9 cellular contexts compared by ENCODE assay signal in genomic region chr14:23301288-23301968, GRCh38. TPM values are rescaled to one million over a fixed set of nuclear protein-coding genes. Genes with fewer than 3 reads are reported as not detected.
DNase-seq lines count a peak whose midpoint lies in the region; ATAC-seq, FAIRE-seq and TF ChIP-seq lines count a peak whose summit lies in the region.
"Had no signal": no experiment of that assay in that cellular context is flagged by ENCODE, and none has a peak within 500 bp of the region (broad histone marks: within the 10 kb centered on the region; RNA-seq: fewer than 3 reads in every experiment).

No MANE protein-coding gene starts in this region.

- H3K9ac ChIP-seq in kidney (ENCODE audit: low read length in 2 of 2) = peak overlapping the region; percentile 77

- ATAC-seq in GM19023 (IDR thresholded peaks at IDR 0.05; ENCODE audit: unreplicated experiment) = peak; percentile 80
- ATAC-seq in HG03196 (IDR thresholded peaks at IDR 0.05; ENCODE audit: unreplicated experiment) = peak; percentile 79

- TF ChIP-seq CTCF in AG10803 (conservative IDR thresholded peaks at IDR 0.05; ENCODE audit: low read length) (peak; percentile 57), kidney (IDR thresholded peaks at IDR 0.05; ENCODE audit: borderline replicate concordance, extremely low read depth, insufficient read depth) (peak; percentile 64)

- H3K4me1 ChIP-seq in kidney (ENCODE audit: control insufficient read depth in 1 of 2, insufficient read depth in 1 of 2, low read depth in 1 of 2, low read length in 2 of 2) = peaks cover 15 to 20% of the 10 kb centered on the region in 2 donors

- no peak for FAIRE-seq in kidney (lab: Jason Lieb, UNC)
- FAIRE-seq: TTC549 had no signal

- intact Hi-C loops in kidney (cut with DNase I) = no loop called here

- peak; percentile 98 for DNase-seq in AG10803 (ENCODE audit: low read depth)
- peak; percentile 99 for DNase-seq in NCI-H2227 treated with DMSO at 0.1 percent for 48 hours (lab: John Stamatoyannopoulos, UW)
- DNase-seq in activated CD4-positive, CD25-positive, alpha-beta regulatory T cell (lab: John Stamatoyannopoulos, UW) = peak; percentile 95 to 100 (median 98)
- DNase-seq in central memory CD4-positive, alpha-beta T cell = peak; percentile 98
- DNase-seq in kidney = peak; percentile 100
- peak; percentile 96 to 97 for DNase-seq in stimulated activated CD4-positive, alpha-beta T cell treated with anti-CD3 and anti-CD28 coated beads, Interleukin-15, amount 100 ng/mL, for 1 hour (ENCODE audit: low read depth in 1 of 2, low spot score in 1 of 2)

- no peaks in the 10 kb centered on the region for H3K9me3 ChIP-seq in kidney (ENCODE audit: control insufficient read depth in 1 of 2, low read length in 2 of 2)

- H3K36me3 ChIP-seq in kidney (ENCODE audit: control insufficient read depth in 1 of 2, insufficient read depth in 2 of 2, low read length in 2 of 2) = peaks cover 0 to 3% of the 10 kb centered on the region in 2 donors

- peak overlapping the region; percentile 98 for H3K27ac ChIP-seq in kidney (ENCODE audit: low read depth in 2 of 2, low read length in 2 of 2)

- H3K4me3 ChIP-seq in AG10803 (ENCODE audit: low read length) (peak overlapping the region; percentile 85), kidney (ENCODE audit: low read length in 2 of 2) (peak overlapping the region; percentile 86 to 91)

RNA-seq across cellular contexts. Expression of gene PPP1R3E, which starts 1.2 kb away (rescaled TPM):
- total RNA-seq in kidney = 17.3 TPM
- polyA plus RNA-seq in kidney (ENCODE audit: insufficient read depth, low read depth, low replicate concordance) = 22.8 TPM

RNA-seq across cellular contexts. Expression of gene BCL2L2, which starts 5.2 kb away (rescaled TPM):
- total RNA-seq in kidney = 43.6 TPM
- polyA plus RNA-seq in kidney (ENCODE audit: insufficient read depth, low read depth, low replicate concordance) = 35.6 TPM

RNA-seq across cellular contexts. Expression of gene HOMEZ, which starts 15.5 kb away (rescaled TPM):
- 14.8 TPM for total RNA-seq in kidney
- polyA plus RNA-seq in kidney (ENCODE audit: insufficient read depth, low read depth, low replicate concordance) = 18.5 TPM

RNA-seq across cellular contexts. Expression of gene PABPN1, which starts 19.8 kb away (rescaled TPM):
- total RNA-seq in kidney = 145 TPM
- 140 TPM for polyA plus RNA-seq in kidney (ENCODE audit: insufficient read depth, low read depth, low replicate concordance)

RNA-seq across cellular contexts. Expression of gene SLC22A17, which starts 51.3 kb away (rescaled TPM):
- 35.3 TPM for total RNA-seq in kidney
- 61.2 TPM for polyA plus RNA-seq in kidney (ENCODE audit: insufficient read depth, low read depth, low replicate concordance)

Comparison
In these comparisons a context has a peak if more than half of its experiments do, and no peak if none do; other contexts are left out.
1. Peak in every context shown above with its lines: DNase-seq, ATAC-seq, H3K4me3 ChIP-seq and H3K27ac ChIP-seq.